In the genomic region with DNA sequence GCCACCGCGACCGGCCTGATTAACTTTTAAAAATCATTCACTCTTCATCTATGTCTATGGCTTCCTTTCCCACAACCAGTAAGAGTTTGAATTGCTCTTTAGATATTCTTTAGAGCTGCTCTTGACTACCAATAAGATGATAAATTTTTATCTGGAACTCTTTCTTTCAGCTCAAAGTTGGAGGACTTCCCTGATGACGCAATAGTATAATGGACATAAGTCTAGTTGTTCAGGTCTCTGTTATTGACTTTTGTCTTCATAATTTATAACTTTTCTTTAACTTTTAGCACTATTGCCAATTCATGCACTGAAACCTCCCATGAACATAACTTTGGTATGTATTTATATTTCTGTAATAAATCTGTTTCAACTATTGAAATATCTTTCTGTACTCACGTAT, we compare ENCODE assay signal across 1 cellular context.
TF ChIP-seq lines count a peak whose summit lies in the region.

No MANE protein-coding gene starts in this region.

TF ChIP-seq in K562, 482 proteins besides CTCF, POLR2A, EP300 and RAD21 (continued from another document):
- TF ChIP-seq, protein P1, sequence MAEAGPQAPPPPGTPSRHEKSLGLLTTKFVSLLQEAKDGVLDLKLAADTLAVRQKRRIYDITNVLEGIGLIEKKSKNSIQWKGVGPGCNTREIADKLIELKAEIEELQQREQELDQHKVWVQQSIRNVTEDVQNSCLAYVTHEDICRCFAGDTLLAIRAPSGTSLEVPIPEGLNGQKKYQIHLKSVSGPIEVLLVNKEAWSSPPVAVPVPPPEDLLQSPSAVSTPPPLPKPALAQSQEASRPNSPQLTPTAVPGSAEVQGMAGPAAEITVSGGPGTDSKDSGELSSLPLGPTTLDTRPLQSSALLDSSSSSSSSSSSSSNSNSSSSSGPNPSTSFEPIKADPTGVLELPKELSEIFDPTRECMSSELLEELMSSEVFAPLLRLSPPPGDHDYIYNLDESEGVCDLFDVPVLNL (CRISPR knock-in tag; IDR thresholded peaks at IDR 0.05; ENCODE audit: low read depth), result no peak
- TF ChIP-seq SIRT6 (IDR thresholded peaks at IDR 0.05; ENCODE audit: low read depth, low read length), result no peak
- no peak for TF ChIP-seq CEBPG (CRISPR knock-in tag; IDR thresholded peaks at IDR 0.05)
- peak; percentile 37 to 92; a peak in 2 of 4 replicates for TF ChIP-seq CEBPG (tag; conservative IDR thresholded peaks at IDR 0.05 in 1 of 2, IDR thresholded peaks at IDR 0.05 in 1 of 2)
- TF ChIP-seq, protein P2, sequence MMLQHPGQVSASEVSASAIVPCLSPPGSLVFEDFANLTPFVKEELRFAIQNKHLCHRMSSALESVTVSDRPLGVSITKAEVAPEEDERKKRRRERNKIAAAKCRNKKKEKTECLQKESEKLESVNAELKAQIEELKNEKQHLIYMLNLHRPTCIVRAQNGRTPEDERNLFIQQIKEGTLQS (IDR thresholded peaks at IDR 0.05), result peak; percentile 70
- TF ChIP-seq, protein P2 (CRISPR knock-in tag; conservative IDR thresholded peaks at IDR 0.05), result no peak
- peak; percentile 73 for TF ChIP-seq CEBPB (tag; IDR thresholded peaks at IDR 0.05)
- TF ChIP-seq GATA2 (CRISPR knock-in tag; IDR thresholded peaks at IDR 0.05), result no peak
- TF ChIP-seq PRPF4 (IDR thresholded peaks at IDR 0.05; ENCODE audit: insufficient read depth, low read depth, low read length, poor library complexity, severe bottlenecking), result no peak
- no peak for TF ChIP-seq NFE2L1 (tag; IDR thresholded peaks at IDR 0.05; ENCODE audit: borderline replicate concordance, low read depth)
- TF ChIP-seq, protein P3, sequence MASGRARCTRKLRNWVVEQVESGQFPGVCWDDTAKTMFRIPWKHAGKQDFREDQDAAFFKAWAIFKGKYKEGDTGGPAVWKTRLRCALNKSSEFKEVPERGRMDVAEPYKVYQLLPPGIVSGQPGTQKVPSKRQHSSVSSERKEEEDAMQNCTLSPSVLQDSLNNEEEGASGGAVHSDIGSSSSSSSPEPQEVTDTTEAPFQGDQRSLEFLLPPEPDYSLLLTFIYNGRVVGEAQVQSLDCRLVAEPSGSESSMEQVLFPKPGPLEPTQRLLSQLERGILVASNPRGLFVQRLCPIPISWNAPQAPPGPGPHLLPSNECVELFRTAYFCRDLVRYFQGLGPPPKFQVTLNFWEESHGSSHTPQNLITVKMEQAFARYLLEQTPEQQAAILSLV (tag; IDR thresholded peaks at IDR 0.05), result peak; percentile 40; the same call in 1 of the 2 replicates
- TF ChIP-seq NEUROD1 (IDR thresholded peaks at IDR 0.05; ENCODE audit: borderline replicate concordance, low read depth, low read length, partially characterized antibody), result no peak
- TF ChIP-seq, protein P4, sequence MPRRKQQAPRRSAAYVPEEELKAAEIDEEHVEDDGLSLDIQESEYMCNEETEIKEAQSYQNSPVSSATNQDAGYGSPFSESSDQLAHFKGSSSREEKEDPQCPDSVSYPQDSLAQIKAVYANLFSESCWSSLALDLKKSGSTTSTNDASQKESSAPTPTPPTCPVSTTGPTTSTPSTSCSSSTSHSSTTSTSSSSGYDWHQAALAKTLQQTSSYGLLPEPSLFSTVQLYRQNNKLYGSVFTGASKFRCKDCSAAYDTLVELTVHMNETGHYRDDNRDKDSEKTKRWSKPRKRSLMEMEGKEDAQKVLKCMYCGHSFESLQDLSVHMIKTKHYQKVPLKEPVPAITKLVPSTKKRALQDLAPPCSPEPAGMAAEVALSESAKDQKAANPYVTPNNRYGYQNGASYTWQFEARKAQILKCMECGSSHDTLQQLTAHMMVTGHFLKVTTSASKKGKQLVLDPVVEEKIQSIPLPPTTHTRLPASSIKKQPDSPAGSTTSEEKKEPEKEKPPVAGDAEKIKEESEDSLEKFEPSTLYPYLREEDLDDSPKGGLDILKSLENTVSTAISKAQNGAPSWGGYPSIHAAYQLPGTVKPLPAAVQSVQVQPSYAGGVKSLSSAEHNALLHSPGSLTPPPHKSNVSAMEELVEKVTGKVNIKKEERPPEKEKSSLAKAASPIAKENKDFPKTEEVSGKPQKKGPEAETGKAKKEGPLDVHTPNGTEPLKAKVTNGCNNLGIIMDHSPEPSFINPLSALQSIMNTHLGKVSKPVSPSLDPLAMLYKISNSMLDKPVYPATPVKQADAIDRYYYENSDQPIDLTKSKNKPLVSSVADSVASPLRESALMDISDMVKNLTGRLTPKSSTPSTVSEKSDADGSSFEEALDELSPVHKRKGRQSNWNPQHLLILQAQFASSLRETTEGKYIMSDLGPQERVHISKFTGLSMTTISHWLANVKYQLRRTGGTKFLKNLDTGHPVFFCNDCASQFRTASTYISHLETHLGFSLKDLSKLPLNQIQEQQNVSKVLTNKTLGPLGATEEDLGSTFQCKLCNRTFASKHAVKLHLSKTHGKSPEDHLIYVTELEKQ (CRISPR knock-in tag; IDR thresholded peaks at IDR 0.05), result no peak
- no peak for TF ChIP-seq XRCC3 (IDR thresholded peaks at IDR 0.05)
- TF ChIP-seq, protein P5, sequence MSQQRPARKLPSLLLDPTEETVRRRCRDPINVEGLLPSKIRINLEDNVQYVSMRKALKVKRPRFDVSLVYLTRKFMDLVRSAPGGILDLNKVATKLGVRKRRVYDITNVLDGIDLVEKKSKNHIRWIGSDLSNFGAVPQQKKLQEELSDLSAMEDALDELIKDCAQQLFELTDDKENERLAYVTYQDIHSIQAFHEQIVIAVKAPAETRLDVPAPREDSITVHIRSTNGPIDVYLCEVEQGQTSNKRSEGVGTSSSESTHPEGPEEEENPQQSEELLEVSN (IDR thresholded peaks at IDR 0.05; ENCODE audit: borderline replicate concordance in 1 of 2, extremely low read depth in 1 of 2, insufficient read depth in 1 of 2, insufficient read length in 1 of 2, low read depth in 1 of 2, low read length in 1 of 2, poor library complexity in 1 of 2, severe bottlenecking in 1 of 2), result no peak
